Comparison of ENCODE assay signal across 20 cellular contexts in genomic region chr6:40476673-40477072, GRCh38.
DNase-seq lines count a peak whose midpoint lies in the region; FAIRE-seq and TF ChIP-seq lines count a peak whose summit lies in the region.
"Had no signal": no experiment of that assay in that cellular context is flagged by ENCODE, and none has a peak within 500 bp of the region (broad histone marks: within the 10 kb centered on the region; RNA-seq: fewer than 3 reads in every experiment).

No MANE protein-coding gene starts in this region.

- H3K27me3 Mint-ChIP-seq in T-helper 1 cell treated with Interleukin-12 subunit alpha and Interleukin-12 subunit beta and Interleukin-4 antibody, amounts not matched to agents 30 μg/mL and 1 μg/mL, for 36 hours (ENCODE audit: low read depth), result peaks cover 12% of the 10 kb centered on the region
- H3K27me3 Mint-ChIP-seq in CD8-positive, alpha-beta memory T cell, result peaks cover 0 to 6% of the 10 kb centered on the region in 2 donors

- H4K20me1 ChIP-seq in H1 (replicated peaks in 1 of 2; ENCODE audit: control insufficient read depth in 1 of 2, insufficient read depth in 2 of 2, low read length in 2 of 2), result peaks cover 0 to 2% of the 10 kb centered on the region in 2 experiments

- CTCF ChIA-PET in CD8-positive, alpha-beta memory T cell (lab: Charles Lee), result no interaction called here
- CTCF ChIA-PET in H1 (lab: Charles Lee; ENCODE audit: partially characterized antibody), result interaction anchor here (1.3 to 3.4 kb wide), 9 partner anchors 14 to 211 kb away, joined by 3 to 13 read pairs (median 4); partner anchors contain the start of gene LRFN2

- H3K36me3 Mint-ChIP-seq in T-helper 1 cell treated with Interleukin-12 subunit alpha and Interleukin-12 subunit beta and Interleukin-4 antibody, amounts not matched to agents 30 μg/mL and 1 μg/mL, for 36 hours (ENCODE audit: low read depth), result no peaks in the 10 kb centered on the region
- H3K36me3 Mint-ChIP-seq in CD8-positive, alpha-beta memory T cell, result no peaks in the 10 kb centered on the region

- no peak overlapping the region for H3K18ac ChIP-seq in H1 (ENCODE audit: extremely low read depth, low read length)

- H3K14ac ChIP-seq in H1 (ENCODE audit: insufficient read length), result no peak overlapping the region

- H2AK5ac ChIP-seq in H1 (ENCODE audit: low read depth, low read length), result no peak overlapping the region

- peak overlapping the region; percentile 65; the same call in 1 of the 2 replicates for H2BK15ac ChIP-seq in H1 (ENCODE audit: low read length)

- peaks cover 18% of the 10 kb centered on the region for H3K4me1 ChIP-seq in CD8-positive, alpha-beta memory T cell (ENCODE audit: insufficient read depth, low read length)
- peaks cover 0 to 11% (median 10%) of the 10 kb centered on the region in 4 experiments; a peak in 6 of 7 replicates for H3K4me1 ChIP-seq in H1 (replicated peaks in 1 of 4; ENCODE audit: control insufficient read depth in 3 of 4, insufficient read depth in 4 of 4, low read length in 3 of 4)

- 0 out of 2 replicates have a peak overlapping the region, but pooled peaks have one; percentile 8 for H2BK5ac ChIP-seq in H1 (ENCODE audit: low read depth, low read length)

- no peaks in the 10 kb centered on the region for H3K9me3 Mint-ChIP-seq in T-helper 1 cell treated with Interleukin-12 subunit alpha and Interleukin-12 subunit beta and Interleukin-4 antibody, amounts not matched to agents 30 μg/mL and 1 μg/mL, for 36 hours
- H3K9me3 Mint-ChIP-seq in CD8-positive, alpha-beta memory T cell, result no peaks in the 10 kb centered on the region

- H3K36me3 ChIP-seq in CD8-positive, alpha-beta memory T cell (ENCODE audit: insufficient read depth, low read length), result no peaks in the 10 kb centered on the region
- H3K36me3 ChIP-seq in H1 (ENCODE audit: control insufficient read depth in 2 of 4, insufficient read depth in 4 of 4, low read length in 3 of 4) (no peaks in the 10 kb centered on the region), brain microvascular endothelial cell (replicated peaks) (no peaks in the 10 kb centered on the region)
- H3K36me3 ChIP-seq: BLaER1 had no signal

- H3K23ac ChIP-seq in H1 (ENCODE audit: insufficient read length), result no peak overlapping the region

- H3K4ac ChIP-seq in H1 (replicated peaks; ENCODE audit: insufficient read length, low read depth, low read length), result peak overlapping the region; percentile 80

- H3K79me1 ChIP-seq in H1 (ENCODE audit: low read depth, low read length), result no peaks in the 10 kb centered on the region

- H2BK12ac ChIP-seq in H1 (ENCODE audit: low read depth, low read length), result peak overlapping the region; percentile 55; the same call in 1 of the 2 replicates

- 94% methylated on average over 6 of the region's 6 CpGs; no CpG with 5 or more reads in 1 of the 2 experiments for WGBS in H1 (ENCODE audit: extremely low coverage in 1 of 2, insufficient coverage in 1 of 2, insufficient read length in 1 of 2, insufficient replicate concordance in 2 of 2, low coverage in 1 of 2, low lambda C conversion rate in 2 of 2, missing lambda C conversion rate in 1 of 2), 2 experiments

- H3K9ac ChIP-seq in H1 (replicated peaks in 1 of 4; ENCODE audit: extremely low read depth in 1 of 4, low read depth in 3 of 4, low read length in 3 of 4), result no peak overlapping the region
- H3K9ac ChIP-seq: BLaER1 had no signal

- TF ChIP-seq EP300 in H1 (IDR thresholded peaks at IDR 0.05; ENCODE audit: borderline replicate concordance in 1 of 2, low read depth in 2 of 2, low read length in 2 of 2), result no peak

- H3K56ac ChIP-seq in H1 (replicated peaks; ENCODE audit: insufficient read length, low read depth, low read length), result no peak overlapping the region

- H3K27me3 ChIP-seq in CD8-positive, alpha-beta memory T cell (ENCODE audit: insufficient read depth, low read length, poor library complexity, severe bottlenecking), result no peaks in the 10 kb centered on the region
- H3K27me3 ChIP-seq in H1 (replicated peaks in 1 of 4; ENCODE audit: control insufficient read depth in 3 of 4, extremely low read depth in 1 of 4, insufficient read depth in 3 of 4, low read length in 3 of 4) (no peaks in the 10 kb centered on the region; a peak in 4 of 7 replicates), brain microvascular endothelial cell (replicated peaks) (no peaks in the 10 kb centered on the region)
- H3K27me3 ChIP-seq: BLaER1 had no signal

- H3K27ac Mint-ChIP-seq in T-helper 1 cell treated with Interleukin-12 subunit alpha and Interleukin-12 subunit beta and Interleukin-4 antibody, amounts not matched to agents 30 μg/mL and 1 μg/mL, for 36 hours, result peak overlapping the region; percentile 28
- peak overlapping the region in 6 of 8 donors; percentile 90 to 97 (median 93) for H3K27ac Mint-ChIP-seq in CD8-positive, alpha-beta memory T cell
- H3K27ac Mint-ChIP-seq: HFFc6 had no signal

- H3K27ac ChIP-seq in CD8-positive, alpha-beta memory T cell (ENCODE audit: low read depth, low read length), result no peak overlapping the region
- no peak overlapping the region for H3K27ac ChIP-seq in H1 (ENCODE audit: low read depth, low read length)
- no peak overlapping the region for H3K27ac ChIP-seq in brain microvascular endothelial cell
- H3K27ac ChIP-seq: BLaER1 had no signal

- no peak for TF ChIP-seq POLR2A in H1 (IDR thresholded peaks at IDR 0.05; ENCODE audit: control extremely low read depth in 1 of 2, low read depth in 2 of 2, low read length in 2 of 2)

- H4K5ac ChIP-seq in H1 (ENCODE audit: insufficient read length, low read depth, low read length), result no peak overlapping the region

- no peaks in the 10 kb centered on the region for H3K9me3 ChIP-seq in CD8-positive, alpha-beta memory T cell (ENCODE audit: low read length)
- H3K9me3 ChIP-seq in H1 (ENCODE audit: insufficient read depth in 2 of 2, low read depth in 1 of 2, low read length in 1 of 2), result no peaks in the 10 kb centered on the region
- H3K9me3 ChIP-seq: BLaER1 had no signal

- H3K4me3 Mint-ChIP-seq in T-helper 1 cell treated with Interleukin-12 subunit alpha and Interleukin-12 subunit beta and Interleukin-4 antibody, amounts not matched to agents 30 μg/mL and 1 μg/mL, for 36 hours, result no peak overlapping the region
- H3K4me3 Mint-ChIP-seq in CD8-positive, alpha-beta memory T cell, result peak overlapping the region in 1 of 7 donors; percentile 10
- H3K4me3 Mint-ChIP-seq: HFFc6 had no signal

- H4K8ac ChIP-seq in H1 (ENCODE audit: extremely low read depth, insufficient read depth, low read length), result no peak overlapping the region

- H3K23me2 ChIP-seq in H1 (ENCODE audit: low read depth, low read length), result no peaks in the 10 kb centered on the region; the same call in 1 of the 2 replicates

- no peak for FAIRE-seq in H1 (lab: Jason Lieb, UNC)
- FAIRE-seq: D721Med, K562, RCC 7860 had no signal

- peaks cover 25% of the 10 kb centered on the region for H3K4me1 Mint-ChIP-seq in T-helper 1 cell treated with Interleukin-12 subunit alpha and Interleukin-12 subunit beta and Interleukin-4 antibody, amounts not matched to agents 30 μg/mL and 1 μg/mL, for 36 hours (ENCODE audit: low read depth)
- H3K4me1 Mint-ChIP-seq in CD8-positive, alpha-beta memory T cell, result peaks cover 17 to 27% (median 20%) of the 10 kb centered on the region in 3 donors

- no peak overlapping the region for H2BK20ac ChIP-seq in H1 (ENCODE audit: low read length)

- no peaks in the 10 kb centered on the region for H3K79me2 ChIP-seq in H1 (ENCODE audit: control insufficient read depth in 1 of 2, insufficient read depth in 2 of 2, low read length in 2 of 2)

- in situ Hi-C loops in ACHN (cut with HindIII; ENCODE audit: low pct_ligation_motif_present, low pct_unique_long_range_greater_than_20kb, low sequenced_read_pairs) (no loop called here), brain microvascular endothelial cell (cut with HindIII; ENCODE audit: low pct_ligation_motif_present, low sequenced_read_pairs) (no loop called here)

- TF ChIP-seq RAD21 in H1 (IDR thresholded peaks at IDR 0.05 in 1 of 2, conservative IDR thresholded peaks at IDR 0.05 in 1 of 2; ENCODE audit: low read depth in 2 of 2, low read length in 2 of 2), result no peak

- no peak overlapping the region for H4K91ac ChIP-seq in H1 (replicated peaks; ENCODE audit: insufficient read length, low read length)

- no peak overlapping the region for H2BK120ac ChIP-seq in H1 (replicated peaks; ENCODE audit: low read depth, low read length)

- H2AFZ ChIP-seq in H1 (ENCODE audit: low read length), result no peak overlapping the region

- DNase-seq in T-helper 1 cell (no peak), H1 (ENCODE audit: low read depth in 1 of 2, low spot score in 2 of 2) (no peak), occipital lobe (lab: John Stamatoyannopoulos, UW) (peak; percentile 12), ACHN (no peak), brain microvascular endothelial cell (no peak)
- no peak for DNase-seq in CD8-positive, alpha-beta memory T cell
- DNase-seq in stimulated activated CD8-positive, alpha-beta memory T cell treated with anti-CD3 and anti-CD28 coated beads, Interleukin-4, amount 100 ng/mL, for 48 hours, result no peak
- DNase-seq: 8988T, H7, HFFc6, NCI-H1105, NCI-H2227 treated with DMSO at 0.1 percent for 48 hours, NCI-H510A treated with DMSO at 0.1 percent for 48 hours, NCI-H774, SHP77 had no signal

- no peak overlapping the region for H3K4me3 ChIP-seq in CD8-positive, alpha-beta memory T cell (ENCODE audit: low read length)
- no peak overlapping the region for H3K4me3 ChIP-seq in H1 (ENCODE audit: extremely low read depth in 1 of 4, insufficient read depth in 2 of 4, low read depth in 3 of 4, low read length in 4 of 4)
- no peak overlapping the region for H3K4me3 ChIP-seq in brain microvascular endothelial cell (ENCODE audit: low read depth, low read length)
- H3K4me3 ChIP-seq: BLaER1, K562 had no signal

- no peak overlapping the region for H3K4me2 ChIP-seq in H1 (ENCODE audit: insufficient read depth in 1 of 2, low read depth in 2 of 2, low read length in 2 of 2)

- TF ChIP-seq CTCF in H1 (IDR thresholded peaks at IDR 0.05; ENCODE audit: control extremely low read depth in 1 of 3, insufficient read depth in 1 of 3, low read depth in 1 of 3, low read length in 3 of 3) (no peak), brain microvascular endothelial cell (IDR thresholded peaks at IDR 0.05; ENCODE audit: low read depth, low read length, missing control alignments) (no peak)

- POLR2A ChIA-PET in CD8-positive, alpha-beta memory T cell (lab: Charles Lee), result no interaction called here
- POLR2A ChIA-PET in H1 (lab: Charles Lee; ENCODE audit: partially characterized antibody), result no interaction called here

TF ChIP-seq in H1, 55 proteins besides CTCF, POLR2A, EP300 and RAD21 (continues in another document):
- TF ChIP-seq EZH2 (IDR thresholded peaks at IDR 0.05; ENCODE audit: low read depth, low read length, severe bottlenecking) (no peak), SRF (IDR thresholded peaks at IDR 0.05; ENCODE audit: low read depth, low read length) (no peak), SIX5 (IDR thresholded peaks at IDR 0.05; ENCODE audit: low read depth, low read length) (no peak), SUZ12 (IDR thresholded peaks at IDR 0.05; ENCODE audit: low read length) (no peak), RXRA (IDR thresholded peaks at IDR 0.05; ENCODE audit: insufficient read depth, low read depth, low read length) (no peak)
